In the genomic region with DNA sequence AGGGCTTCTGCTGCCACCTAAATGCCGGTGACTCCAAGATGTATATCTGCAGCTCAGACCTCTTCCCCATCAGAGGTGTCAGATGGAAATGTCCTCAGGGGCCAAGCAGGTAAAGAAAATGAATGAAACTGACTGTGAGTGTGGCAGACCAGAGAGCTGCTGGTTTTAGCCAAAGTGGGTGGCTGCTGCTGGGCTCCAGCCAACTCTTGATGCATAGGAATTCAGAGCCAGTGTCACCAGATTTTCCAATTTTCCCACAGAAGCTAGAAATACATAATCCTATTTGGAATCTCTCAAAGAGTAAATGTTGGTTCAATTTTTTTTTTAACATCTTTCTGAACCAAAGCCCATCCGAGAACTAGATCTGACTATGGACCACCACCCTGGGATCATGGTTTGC, we compare ENCODE assay signal across 14 cellular contexts.
DNase-seq lines count a peak whose midpoint lies in the region; ATAC-seq and TF ChIP-seq lines count a peak whose summit lies in the region.
"Had no signal": no experiment of that assay in that cellular context is flagged by ENCODE, and none has a peak within 500 bp of the region (broad histone marks: within the 10 kb centered on the region; RNA-seq: fewer than 3 reads in every experiment).

No MANE protein-coding gene starts in this region.

- no peaks in the 10 kb centered on the region for H3K36me3 ChIP-seq in mesodermal cell (ENCODE audit: control insufficient read depth, insufficient read depth, low read length)
- H3K36me3 ChIP-seq: BLaER1 treated with 17β-estradiol and CSF1 and Interleukin-3, amounts not matched to agents 10 nM and 100 nM had no signal

- no peak for DNase-seq in HFFc6
- no peak for DNase-seq in endothelial cell (ENCODE audit: low spot score)
- DNase-seq in HUDEP-2 (lab: John Stamatoyannopoulos, UW; ENCODE audit: unreplicated experiment in 76 of 76): no peak
- no peak for DNase-seq in activated T-cell treated with anti-CD3 and anti-CD28 coated beads, Interleukin-2, amount 50 U/mL, for 4 hours
- DNase-seq: CD8-positive, alpha-beta T cell; DMS79 treated with DMSO at 0.1 percent for 48 hours; GOT3; H7 had no signal

- no peak overlapping the region for H3K4me3 Mint-ChIP-seq in HFFc6
- peak overlapping the region; percentile 56 for H3K4me3 Mint-ChIP-seq in endothelial cell (ENCODE audit: unreplicated experiment)
- no peak overlapping the region for H3K4me3 Mint-ChIP-seq in activated T-cell treated with anti-CD3 and anti-CD28 coated beads, Interleukin-2, amount 50 U/mL, for 4 hours
- H3K4me3 Mint-ChIP-seq: B cell; CD8-positive, alpha-beta T cell had no signal

- 0 out of 2 replicates have a peak, but pooled peaks cover 7% of the 10 kb centered on the region for H3K9me3 Mint-ChIP-seq in HFFc6
- peaks cover 7% of the 10 kb centered on the region for H3K9me3 Mint-ChIP-seq in endothelial cell (ENCODE audit: unreplicated experiment)
- peaks cover 9% of the 10 kb centered on the region for H3K9me3 Mint-ChIP-seq in activated T-cell treated with anti-CD3 and anti-CD28 coated beads, Interleukin-2, amount 50 U/mL, for 4 hours

- H3K4me1 ChIP-seq in mesodermal cell (ENCODE audit: control insufficient read depth, insufficient read depth, low read length, poor library complexity, severe bottlenecking): peaks cover 32% of the 10 kb centered on the region

- TF ChIP-seq CTCF in HFFc6 (IDR thresholded peaks at IDR 0.05): no peak
- no peak for TF ChIP-seq CTCF in endothelial cell (IDR thresholded peaks at IDR 0.05; ENCODE audit: unreplicated experiment)

- WGBS in mesodermal cell (ENCODE audit: insufficient coverage in 2 of 2), 2 experiments: 92 to 100% methylated on average over 1 to 2 of the region's 2 CpGs

- H3K9me3 ChIP-seq in mesodermal cell (ENCODE audit: control insufficient read depth, low read length): peaks cover 14% of the 10 kb centered on the region

- H3K36me3 Mint-ChIP-seq in HFFc6 (ENCODE audit: low read depth): peaks cover 22% of the 10 kb centered on the region
- peaks cover 11% of the 10 kb centered on the region for H3K36me3 Mint-ChIP-seq in endothelial cell (ENCODE audit: low read depth, unreplicated experiment)
- no peaks in the 10 kb centered on the region for H3K36me3 Mint-ChIP-seq in activated T-cell treated with anti-CD3 and anti-CD28 coated beads, Interleukin-2, amount 50 U/mL, for 4 hours (ENCODE audit: insufficient read depth)
- H3K36me3 Mint-ChIP-seq: CD8-positive, alpha-beta T cell had no signal

- H3K4me1 Mint-ChIP-seq in HFFc6 (ENCODE audit: low read depth) (peaks cover 41% of the 10 kb centered on the region), endothelial cell (ENCODE audit: unreplicated experiment) (peaks cover 42% of the 10 kb centered on the region)
- H3K4me1 Mint-ChIP-seq in activated T-cell treated with anti-CD3 and anti-CD28 coated beads, Interleukin-2, amount 50 U/mL, for 4 hours (ENCODE audit: low read depth): peaks cover 4% of the 10 kb centered on the region
- H3K4me1 Mint-ChIP-seq: B cell had no signal

- no peak for ATAC-seq in HG03139 (IDR thresholded peaks at IDR 0.05; ENCODE audit: unreplicated experiment)
- no peak for ATAC-seq in activated T-cell treated with anti-CD3 and anti-CD28 coated beads, Interleukin-2, amount 50 U/mL, for 4 hours
- ATAC-seq: CD8-positive, alpha-beta T cell; GM12878; HepG2 had no signal

- peak overlapping the region; percentile 6 for H3K27ac ChIP-seq in mesodermal cell (ENCODE audit: low read depth, low read length, severe bottlenecking)
- H3K27ac ChIP-seq: BLaER1 treated with 17β-estradiol and CSF1 and Interleukin-3, amounts not matched to agents 10 nM and 100 nM had no signal

- H3K4me3 ChIP-seq in mesodermal cell (ENCODE audit: extremely low read depth, insufficient read depth, low read length, poor library complexity, severe bottlenecking): no peak overlapping the region
- H3K4me3 ChIP-seq: BLaER1 treated with 17β-estradiol and CSF1 and Interleukin-3, amounts not matched to agents 10 nM and 100 nM; GM12878 had no signal

- H3K27me3 Mint-ChIP-seq in HFFc6 (ENCODE audit: insufficient read depth): peaks cover 1% of the 10 kb centered on the region; the same call in 1 of the 2 replicates
- peaks cover 10% of the 10 kb centered on the region for H3K27me3 Mint-ChIP-seq in endothelial cell (ENCODE audit: unreplicated experiment)
- peaks cover 2% of the 10 kb centered on the region for H3K27me3 Mint-ChIP-seq in activated T-cell treated with anti-CD3 and anti-CD28 coated beads, Interleukin-2, amount 50 U/mL, for 4 hours (ENCODE audit: low read depth)

- H3K27ac Mint-ChIP-seq in HFFc6 (peak overlapping the region; percentile 15; the same call in 1 of the 2 replicates), endothelial cell (ENCODE audit: unreplicated experiment) (no peak overlapping the region)
- H3K27ac Mint-ChIP-seq: B cell; CD8-positive, alpha-beta T cell had no signal
